Comparison of ENCODE assay signal across 23 cellular contexts in the genomic region with DNA sequence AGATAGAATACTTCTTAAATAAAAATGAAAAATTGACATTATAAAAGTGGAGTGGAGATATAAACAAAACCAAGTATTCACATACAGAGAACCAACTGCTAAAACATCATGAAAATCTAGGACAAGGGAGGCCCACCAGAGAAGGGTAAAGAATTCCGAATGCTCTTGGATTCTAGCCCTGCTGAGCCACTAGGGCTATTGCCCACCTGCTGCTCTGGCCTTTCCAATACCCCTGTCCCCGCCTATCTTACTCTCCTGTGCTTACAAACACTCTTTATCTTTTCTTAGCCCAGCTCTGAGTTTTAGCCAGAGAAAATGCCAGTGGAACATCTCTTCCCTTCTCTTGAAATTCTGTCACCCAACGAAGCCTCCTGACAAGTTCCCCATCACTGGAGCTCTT.
DNase-seq lines count a peak whose midpoint lies in the region; ATAC-seq, FAIRE-seq and TF ChIP-seq lines count a peak whose summit lies in the region.
"Had no signal": no experiment of that assay in that cellular context is flagged by ENCODE, and none has a peak within 500 bp of the region (broad histone marks: within the 10 kb centered on the region; RNA-seq: fewer than 3 reads in every experiment).

No MANE protein-coding gene starts in this region.

- H4K20me1 ChIP-seq in H1 (replicated peaks in 1 of 2; ENCODE audit: control insufficient read depth in 1 of 2, insufficient read depth in 2 of 2, low read length in 2 of 2) = no peaks in the 10 kb centered on the region

- no peak overlapping the region for H3K4me3 ChIP-seq in HUES6 (ENCODE audit: low read depth, low read length)
- H3K4me3 ChIP-seq in H1 (ENCODE audit: extremely low read depth in 1 of 4, insufficient read depth in 2 of 4, low read depth in 3 of 4, low read length in 4 of 4) = no peak overlapping the region; a peak in 1 of 8 replicates
- H3K4me3 ChIP-seq: A549, HAP-1 had no signal

- no peak overlapping the region for H2AFZ ChIP-seq in H1 (ENCODE audit: low read length)

- ATAC-seq in HG03571 (IDR thresholded peaks at IDR 0.05; ENCODE audit: unreplicated experiment) = no peak
- no peak for ATAC-seq in HG02763 (IDR thresholded peaks at IDR 0.05; ENCODE audit: unreplicated experiment)
- ATAC-seq: A549 had no signal

- H2BK20ac ChIP-seq in H1 (ENCODE audit: low read length) = no peak overlapping the region

- H3K9me3 ChIP-seq in HUES6 (ENCODE audit: control insufficient read depth, insufficient read depth, low read depth, low read length) (no peaks in the 10 kb centered on the region), H1 (ENCODE audit: insufficient read depth in 2 of 2, low read depth in 1 of 2, low read length in 1 of 2) (no peaks in the 10 kb centered on the region)
- H3K9me3 ChIP-seq: A549, HAP-1 had no signal

- H2BK12ac ChIP-seq in H1 (ENCODE audit: low read depth, low read length) = no peak overlapping the region

- DNase-seq in ELF-1 (ENCODE audit: low read depth, low spot score) = peak; percentile 18
- no peak for DNase-seq in H1 (ENCODE audit: low read depth in 1 of 2, low spot score in 2 of 2)
- DNase-seq in iPS-NIHi7 (ENCODE audit: extremely low spot score) = peak; percentile 41
- no peak for DNase-seq in NCI-H1105 treated with DMSO at 0.1 percent for 48 hours (lab: John Stamatoyannopoulos, UW)
- DNase-seq in DMS114 treated with DMSO at 0.1 percent for 48 hours (lab: John Stamatoyannopoulos, UW; ENCODE audit: unreplicated experiment) = no peak
- DNase-seq: AML-193; CD4-positive, alpha-beta memory T cell; DMS53; DND-41; EL; GOT3; KG1 had no signal

- no peak; a peak in 1 of 4 replicates for TF ChIP-seq RAD21 in H1 (IDR thresholded peaks at IDR 0.05 in 1 of 2, conservative IDR thresholded peaks at IDR 0.05 in 1 of 2; ENCODE audit: low read depth in 2 of 2, low read length in 2 of 2)

- H3K9ac ChIP-seq in HUES6 (ENCODE audit: low read length) (no peak overlapping the region), H1 (replicated peaks in 1 of 4; ENCODE audit: extremely low read depth in 1 of 4, low read depth in 3 of 4, low read length in 3 of 4) (no peak overlapping the region)

- H3K27me3 ChIP-seq in HUES6 (ENCODE audit: control insufficient read depth, insufficient read depth, low read length) = no peaks in the 10 kb centered on the region
- H3K27me3 ChIP-seq in H1 (replicated peaks in 1 of 4; ENCODE audit: control insufficient read depth in 3 of 4, extremely low read depth in 1 of 4, insufficient read depth in 3 of 4, low read length in 3 of 4) = no peaks in the 10 kb centered on the region

- POLR2A ChIA-PET in H1 (lab: Charles Lee; ENCODE audit: partially characterized antibody) = interaction anchor here (0.8 to 10.3 kb wide), 5 partner anchors 9 to 362 kb away, joined by 3 to 68 read pairs (median 5); no protein-coding TSS in a partner anchor

- CTCF ChIA-PET in H1 (lab: Charles Lee; ENCODE audit: partially characterized antibody) = interaction anchor here (1.4 kb wide), 1 partner anchor 16 kb away, joined by 4 read pairs; no protein-coding TSS in a partner anchor

- H3K4me2 ChIP-seq in H1 (ENCODE audit: insufficient read depth in 1 of 2, low read depth in 2 of 2, low read length in 2 of 2) = no peak overlapping the region; a peak in 1 of 4 replicates
- H3K4me2 ChIP-seq: A549 had no signal

- H2BK15ac ChIP-seq in H1 (ENCODE audit: low read length) = no peak overlapping the region

- H3K36me3 ChIP-seq in HUES6 (ENCODE audit: control insufficient read depth, insufficient read depth, low read length) = peaks cover 43% of the 10 kb centered on the region
- H3K36me3 ChIP-seq in H1 (ENCODE audit: control insufficient read depth in 2 of 4, insufficient read depth in 4 of 4, low read length in 3 of 4) = peaks cover 0 to 23% (median 3%) of the 10 kb centered on the region in 4 experiments; a peak in 3 of 8 replicates
- H3K36me3 ChIP-seq: HAP-1 had no signal

- H4K5ac ChIP-seq in H1 (ENCODE audit: insufficient read length, low read depth, low read length) = no peak overlapping the region

- no peak overlapping the region for H2BK5ac ChIP-seq in H1 (ENCODE audit: low read depth, low read length)

- no peak overlapping the region for H3K4ac ChIP-seq in H1 (replicated peaks; ENCODE audit: insufficient read length, low read depth, low read length)

- H2AK5ac ChIP-seq in H1 (ENCODE audit: low read depth, low read length) = no peak overlapping the region

- no peak overlapping the region for H4K8ac ChIP-seq in H1 (ENCODE audit: extremely low read depth, insufficient read depth, low read length)

- H3K79me2 ChIP-seq in H1 (ENCODE audit: control insufficient read depth in 1 of 2, insufficient read depth in 2 of 2, low read length in 2 of 2) = peaks cover 16 to 95% of the 10 kb centered on the region in 2 experiments

- H3K23ac ChIP-seq in H1 (ENCODE audit: insufficient read length) = no peak overlapping the region

- no peak overlapping the region; the same call in 1 of the 2 replicates for H3K18ac ChIP-seq in H1 (ENCODE audit: extremely low read depth, low read length)

- peaks cover 76% of the 10 kb centered on the region for H3K4me1 ChIP-seq in HUES6 (ENCODE audit: control insufficient read depth, insufficient read depth, low read length)
- H3K4me1 ChIP-seq in H1 (replicated peaks in 1 of 4; ENCODE audit: control insufficient read depth in 3 of 4, insufficient read depth in 4 of 4, low read length in 3 of 4) = peaks cover 2 to 47% (median 15%) of the 10 kb centered on the region in 4 experiments; a peak in 6 of 7 replicates
- H3K4me1 ChIP-seq: A549, HAP-1 had no signal

- no peak for FAIRE-seq in H1 (lab: Jason Lieb, UNC)
- FAIRE-seq: A549, G401.6, GM12891, GM18507 had no signal

- H3K56ac ChIP-seq in H1 (replicated peaks; ENCODE audit: insufficient read length, low read depth, low read length) = no peak overlapping the region

- 57% methylated on average over 3 of the region's 3 CpGs; no CpG with 5 or more reads in 1 of the 2 experiments for WGBS in H1 (ENCODE audit: extremely low coverage in 1 of 2, insufficient coverage in 1 of 2, insufficient read length in 1 of 2, insufficient replicate concordance in 2 of 2, low coverage in 1 of 2, low lambda C conversion rate in 2 of 2, missing lambda C conversion rate in 1 of 2), 2 experiments

- TF ChIP-seq EP300 in H1 (IDR thresholded peaks at IDR 0.05; ENCODE audit: borderline replicate concordance in 1 of 2, low read depth in 2 of 2, low read length in 2 of 2) = no peak

- peak in 1 of 3 experiments; percentile 11; a peak in 1 of 4 replicates for TF ChIP-seq CTCF in H1 (IDR thresholded peaks at IDR 0.05; ENCODE audit: control extremely low read depth in 1 of 3, insufficient read depth in 1 of 3, low read depth in 1 of 3, low read length in 3 of 3)

- peak in 1 of 2 experiments; percentile 43; a peak in 1 of 3 replicates for TF ChIP-seq POLR2A in H1 (IDR thresholded peaks at IDR 0.05; ENCODE audit: control extremely low read depth in 1 of 2, low read depth in 2 of 2, low read length in 2 of 2)

- H3K79me1 ChIP-seq in H1 (ENCODE audit: low read depth, low read length) = no peaks in the 10 kb centered on the region

- H3K23me2 ChIP-seq in H1 (ENCODE audit: low read depth, low read length) = no peaks in the 10 kb centered on the region; the same call in 1 of the 2 replicates

- no peak overlapping the region for H2BK120ac ChIP-seq in H1 (replicated peaks; ENCODE audit: low read depth, low read length)

- H4K91ac ChIP-seq in H1 (replicated peaks; ENCODE audit: insufficient read length, low read length) = no peak overlapping the region

- H3K14ac ChIP-seq in H1 (ENCODE audit: insufficient read length) = no peak overlapping the region

- H3K27ac ChIP-seq in HUES6 (ENCODE audit: low read depth, low read length) (0 out of 2 replicates have a peak overlapping the region, but pooled peaks have one; percentile 20), H1 (ENCODE audit: low read depth, low read length) (peak overlapping the region; percentile 30; the same call in 1 of the 2 replicates)
- H3K27ac ChIP-seq: 22Rv1, A549, C4-2B, HL-60 had no signal

TF ChIP-seq in H1, 55 proteins besides CTCF, POLR2A, EP300 and RAD21:
- TF ChIP-seq JUND (IDR thresholded peaks at IDR 0.05; ENCODE audit: low read length) (no peak), CTBP2 (IDR thresholded peaks at IDR 0.05; ENCODE audit: borderline replicate concordance, insufficient read depth, insufficient read length, low read length) (no peak), EZH2 (IDR thresholded peaks at IDR 0.05; ENCODE audit: low read depth, low read length, severe bottlenecking) (no peak), PHF8 (conservative IDR thresholded peaks at IDR 0.05; ENCODE audit: low read depth, low read length) (no peak), SP4 (IDR thresholded peaks at IDR 0.05; ENCODE audit: low read length) (no peak), TEAD4 (IDR thresholded peaks at IDR 0.05; ENCODE audit: low read depth, low read length) (no peak), ASH2L (IDR thresholded peaks at IDR 0.05; ENCODE audit: low read length) (no peak)
TF ChIP-seq in H1: peak in this region for 0.

Comparison
In these comparisons a context has a peak if more than half of its experiments do, and no peak if none do; other contexts are left out.
1. DNase-seq: peak in ELF-1 (single experiment) and iPS-NIHi7 (single experiment); none in H1 (0 of 2), NCI-H1105 treated with DMSO at 0.1 percent for 48 hours (single experiment) and DMS114 treated with DMSO at 0.1 percent for 48 hours (single experiment).